ENCODE assay signal across 31 cellular contexts in the genomic region with DNA sequence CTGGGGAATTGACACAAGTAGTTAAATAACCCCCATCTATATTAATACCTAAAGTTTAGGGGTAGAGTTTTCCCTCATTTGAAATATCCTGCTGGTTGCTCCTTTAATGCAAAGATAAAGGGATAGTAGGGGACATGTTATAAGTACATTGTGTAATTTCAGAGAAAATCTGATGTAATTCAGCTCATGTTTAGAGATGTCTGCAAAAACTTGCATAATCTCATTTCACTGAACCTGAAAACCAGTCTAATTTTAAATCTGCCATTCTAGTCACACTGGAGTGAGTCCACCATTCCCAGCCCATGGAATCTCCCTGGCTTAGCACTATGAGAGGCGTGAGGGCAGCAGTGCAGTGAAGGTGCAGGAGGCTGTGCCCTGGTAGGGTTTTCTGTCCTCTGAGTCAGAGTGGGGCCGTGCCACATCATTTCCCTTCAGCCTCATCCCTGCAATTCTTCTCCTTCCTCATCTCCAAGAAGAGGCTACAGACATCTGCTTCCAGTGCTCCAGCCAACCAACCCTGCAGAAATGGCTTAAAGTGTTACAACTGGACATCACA.
DNase-seq lines count a peak whose midpoint lies in the region; ATAC-seq, FAIRE-seq and TF ChIP-seq lines count a peak whose summit lies in the region.
"Had no signal": no experiment of that assay in that cellular context is flagged by ENCODE, and none has a peak within 500 bp of the region (broad histone marks: within the 10 kb centered on the region; RNA-seq: fewer than 3 reads in every experiment).

No MANE protein-coding gene starts in this region.

- TF ChIP-seq CTCF in endothelial cell of umbilical vein (IDR thresholded peaks at IDR 0.05; ENCODE audit: extremely low read depth in 1 of 2, insufficient read depth in 1 of 2, low read depth in 1 of 2, low read length in 2 of 2): no peak

- H3K79me2 ChIP-seq in endothelial cell of umbilical vein (ENCODE audit: control insufficient read depth, insufficient read depth, low read length): no peaks in the 10 kb centered on the region

- no peaks in the 10 kb centered on the region for H3K9me3 ChIP-seq in endothelial cell of umbilical vein (replicated peaks; ENCODE audit: control insufficient read depth, insufficient read depth, low read length)
- H3K9me3 ChIP-seq: gastrocnemius medialis, lower lobe of right lung, Peyer's patch, stomach, transverse colon had no signal

- no peak overlapping the region for H3K4me3 ChIP-seq in endothelial cell of umbilical vein (replicated peaks in 1 of 3; ENCODE audit: insufficient read depth in 1 of 3, low read depth in 1 of 3, low read length in 3 of 3)
- H3K4me3 ChIP-seq: gastrocnemius medialis, lower lobe of right lung, Peyer's patch, stomach, transverse colon had no signal

- H3K36me3 Mint-ChIP-seq in activated T-cell treated with anti-CD3 and anti-CD28 coated beads, Interleukin-2, amount 50 U/mL, for 4 hours (ENCODE audit: insufficient read depth): no peaks in the 10 kb centered on the region
- H3K36me3 Mint-ChIP-seq: CD14-positive monocyte had no signal

- no peaks in the 10 kb centered on the region for H3K36me3 ChIP-seq in endothelial cell of umbilical vein (ENCODE audit: control insufficient read depth in 2 of 2, extremely low read depth in 1 of 2, insufficient read depth in 2 of 2, low read length in 2 of 2)
- H3K36me3 ChIP-seq: lower lobe of right lung, Peyer's patch, transverse colon had no signal

- peak; percentile 11 for DNase-seq in Daoy (ENCODE audit: low read depth)
- DNase-seq in RKO (ENCODE audit: low spot score): peak; percentile 14
- DNase-seq in endothelial cell of umbilical vein (ENCODE audit: low read depth, low spot score): no peak
- DNase-seq in kidney glomerular epithelial cell (lab: John Stamatoyannopoulos, UW): peak; percentile 65
- DNase-seq in activated T-cell treated with anti-CD3 and anti-CD28 coated beads, Interleukin-2, amount 50 U/mL, for 4 hours: no peak
- DNase-seq in NCI-H2196 (lab: John Stamatoyannopoulos, UW; ENCODE audit: unreplicated experiment): no peak
- DNase-seq in Right ventricle myocardium superior: no peak
- DNase-seq: activated CD4-positive, alpha-beta T cell treated with anti-CD3 and anti-CD28 coated beads for 48 hours; activated naive CD4-positive, alpha-beta T cell treated with anti-CD3 and anti-CD28 coated beads for 36 hours; activated T-cell treated with anti-CD3 and anti-CD28 coated beads, Interleukin-2, amount 50 U/mL, for 24 hours; amygdala; gastrocnemius medialis; GOT3; hypothalamus; lower lobe of right lung; NCI-H1694; NCI-H524 treated with DMSO at 0.1 percent for 48 hours; Peyer's patch; stimulated activated CD8-positive, alpha-beta memory T cell treated with anti-CD3 and anti-CD28 coated beads, Interleukin-4, amount 100 ng/mL, for 48 hours; stomach; transverse colon had no signal

- peak; percentile 31 for FAIRE-seq in endothelial cell of umbilical vein (lab: Jason Lieb, UNC)
- FAIRE-seq: HTR-8/SVneo, islet of Langerhans had no signal

- no peak overlapping the region for H3K4me2 ChIP-seq in endothelial cell of umbilical vein (ENCODE audit: insufficient read depth, low read length)
- H3K4me2 ChIP-seq: KMS-11 had no signal

- H2AFZ ChIP-seq in endothelial cell of umbilical vein (ENCODE audit: low read depth, low read length): no peak overlapping the region

- dilution Hi-C loops in endothelial cell of umbilical vein (cut with MboI; ENCODE audit: extremely low pct_ligation_motif_present, low sequenced_read_pairs): no loop called here

- H3K4me1 ChIP-seq in endothelial cell of umbilical vein (ENCODE audit: control insufficient read depth, extremely low read depth, insufficient read depth, low read length): no peaks in the 10 kb centered on the region
- H3K4me1 ChIP-seq: gastrocnemius medialis, lower lobe of right lung, Peyer's patch, stomach, transverse colon had no signal

- CTCF ChIA-PET in endothelial cell of umbilical vein (lab: Charles Lee): no interaction called here

- ATAC-seq in GM19324 (IDR thresholded peaks at IDR 0.05; ENCODE audit: low FRiP score, unreplicated experiment): no peak
- no peak for ATAC-seq in activated T-cell treated with anti-CD3 and anti-CD28 coated beads, Interleukin-2, amount 50 U/mL, for 4 hours
- ATAC-seq in Right ventricle myocardium superior (ENCODE audit: poor library complexity): no peak
- ATAC-seq: gastrocnemius medialis, lower lobe of right lung had no signal

- no TSS peak for BruUV-seq in endothelial cell of umbilical vein (replicated peaks; lab: Mats Ljungman, UMichigan)

- H3K27ac ChIP-seq in endothelial cell of umbilical vein (ENCODE audit: insufficient read depth, low read depth, low read length): no peak overlapping the region
- H3K27ac ChIP-seq: epithelial cell of prostate, gastrocnemius medialis, KMS-11, lower lobe of right lung, Peyer's patch, stomach, transverse colon, VCaP had no signal

- H3K27me3 Mint-ChIP-seq in activated T-cell treated with anti-CD3 and anti-CD28 coated beads, Interleukin-2, amount 50 U/mL, for 4 hours (ENCODE audit: low read depth): peaks cover 26% of the 10 kb centered on the region

- no peak overlapping the region for H3K9ac ChIP-seq in endothelial cell of umbilical vein (replicated peaks; ENCODE audit: extremely low read depth, insufficient read depth, low read length)
- H3K9ac ChIP-seq: KMS-11 had no signal

- no peaks in the 10 kb centered on the region for H3K27me3 ChIP-seq in endothelial cell of umbilical vein (ENCODE audit: control insufficient read depth in 2 of 2, insufficient read depth in 2 of 2, low read length in 2 of 2)
- H3K27me3 ChIP-seq: gastrocnemius medialis, Peyer's patch, stomach, transverse colon had no signal

- TF ChIP-seq POLR2A in endothelial cell of umbilical vein (IDR thresholded peaks at IDR 0.05; ENCODE audit: low read depth, low read length): no peak

- intact Hi-C loops in endothelial cell of umbilical vein (cut with micrococcal nuclease): no loop called here
- intact Hi-C loops in Right ventricle myocardium superior (cut with DNase I): no loop called here

- no peak overlapping the region for H3K4me3 Mint-ChIP-seq in activated T-cell treated with anti-CD3 and anti-CD28 coated beads, Interleukin-2, amount 50 U/mL, for 4 hours
- H3K4me3 Mint-ChIP-seq: activated naive CD4-positive, alpha-beta T cell treated with anti-CD3 and anti-CD28 coated beads for 36 hours; activated T-cell treated with anti-CD3 and anti-CD28 coated beads, Interleukin-2, amount 50 U/mL, for 24 hours; CD14-positive monocyte; central memory CD8-positive, alpha-beta T cell; neural crest cell; T-helper 1 cell treated with Interleukin-12 subunit alpha and Interleukin-12 subunit beta and Interleukin-4 antibody, amounts not matched to agents 30 μg/mL and 1 μg/mL, for 36 hours had no signal

- POLR2A ChIA-PET in endothelial cell of umbilical vein (lab: Charles Lee): no interaction called here

- no peaks in the 10 kb centered on the region for H4K20me1 ChIP-seq in endothelial cell of umbilical vein (replicated peaks; ENCODE audit: control insufficient read depth, extremely low read depth, insufficient read depth, low read length)

- H3K9me3 Mint-ChIP-seq in activated T-cell treated with anti-CD3 and anti-CD28 coated beads, Interleukin-2, amount 50 U/mL, for 4 hours: no peaks in the 10 kb centered on the region
- H3K9me3 Mint-ChIP-seq: activated naive CD4-positive, alpha-beta T cell treated with anti-CD3 and anti-CD28 coated beads for 36 hours; activated T-cell treated with anti-CD3 and anti-CD28 coated beads, Interleukin-2, amount 50 U/mL, for 24 hours; CD14-positive monocyte; central memory CD8-positive, alpha-beta T cell; T-helper 1 cell treated with Interleukin-12 subunit alpha and Interleukin-12 subunit beta and Interleukin-4 antibody, amounts not matched to agents 30 μg/mL and 1 μg/mL, for 36 hours had no signal

- no peaks in the 10 kb centered on the region for H3K4me1 Mint-ChIP-seq in activated T-cell treated with anti-CD3 and anti-CD28 coated beads, Interleukin-2, amount 50 U/mL, for 4 hours (ENCODE audit: low read depth)
- H3K4me1 Mint-ChIP-seq: central memory CD8-positive, alpha-beta T cell; neural crest cell had no signal

- H3K9me1 ChIP-seq in endothelial cell of umbilical vein (replicated peaks; ENCODE audit: control insufficient read depth, extremely low read depth, insufficient read depth, low read length): no peaks in the 10 kb centered on the region

TF ChIP-seq in endothelial cell of umbilical vein, 7 proteins besides CTCF, POLR2A, EP300 and RAD21:
- no peak for TF ChIP-seq EZH2 (IDR thresholded peaks at IDR 0.05; ENCODE audit: borderline replicate concordance, low read depth, low read length, severe bottlenecking)
- TF ChIP-seq, protein P1, sequence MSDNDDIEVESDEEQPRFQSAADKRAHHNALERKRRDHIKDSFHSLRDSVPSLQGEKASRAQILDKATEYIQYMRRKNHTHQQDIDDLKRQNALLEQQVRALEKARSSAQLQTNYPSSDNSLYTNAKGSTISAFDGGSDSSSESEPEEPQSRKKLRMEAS (IDR thresholded peaks at IDR 0.05; ENCODE audit: insufficient read depth, insufficient read length): no peak
- TF ChIP-seq GATA2 (IDR thresholded peaks at IDR 0.05; ENCODE audit: insufficient read depth, insufficient read length, low read depth, low read length): no peak
- no peak for TF ChIP-seq MYC (IDR thresholded peaks at IDR 0.05; ENCODE audit: low read depth, low read length)
- TF ChIP-seq POLR2AphosphoS5 (IDR thresholded peaks at IDR 0.05; ENCODE audit: insufficient read depth, low read depth, low read length): no peak
- TF ChIP-seq FOS (IDR thresholded peaks at IDR 0.05; ENCODE audit: borderline replicate concordance, insufficient read depth, low read length): no peak
- TF ChIP-seq JUN (IDR thresholded peaks at IDR 0.05; ENCODE audit: borderline replicate concordance, insufficient read depth, insufficient read length, low read depth): no peak
TF ChIP-seq in endothelial cell of umbilical vein: peak in this region for 0.

Comparison
In these comparisons a context has a peak if more than half of its experiments do, and no peak if none do; other contexts are left out.
1. DNase-seq: peak in Daoy (single experiment), RKO (single experiment) and kidney glomerular epithelial cell (single experiment); none in endothelial cell of umbilical vein (single experiment), activated T-cell treated with anti-CD3 and anti-CD28 coated beads, Interleukin-2, amount 50 U/mL, for 4 hours (single experiment), NCI-H2196 (single experiment) and Right ventricle myocardium superior (single experiment).